ENCODE assay signal across 8 cellular contexts in genomic region chr21:31731802-31732537, GRCh38. TPM values are rescaled to one million over a fixed set of nuclear protein-coding genes. Genes with fewer than 3 reads are reported as not detected.
DNase-seq lines count a peak whose midpoint lies in the region; ATAC-seq and TF ChIP-seq lines count a peak whose summit lies in the region.

SCAF4 (minus strand) TSS chr21:31732118; CDS start chr21:31731692, 426 bp downstream.

- no peak for TF ChIP-seq CTCF in chondrocyte (IDR thresholded peaks at IDR 0.05)

- peak; percentile 92 for DNase-seq in Ammon's horn (ENCODE audit: low spot score)
- peak; percentile 95 for DNase-seq in NCI-H345 (lab: John Stamatoyannopoulos, UW)
- DNase-seq in activated CD4-positive, CD25-positive, alpha-beta regulatory T cell treated with anti-CD3 and anti-CD28 coated beads, Interleukin-2, amount 50 U/mL, for 72 hours: peak; percentile 86
- DNase-seq in chondrocyte (ENCODE audit: low spot score): peak; percentile 95
- peak; percentile 62 for DNase-seq in kidney glomerular epithelial cell (lab: John Stamatoyannopoulos, UW)
- peak; percentile 67 to 75 for DNase-seq in stimulated activated CD4-positive, alpha-beta T cell treated with anti-CD3 and anti-CD28 coated beads, Interleukin-15, amount 100 ng/mL, for 48 hours (ENCODE audit: low read depth in 2 of 2)

- no peaks in the 10 kb centered on the region for H3K36me3 Mint-ChIP-seq in chondrocyte (ENCODE audit: low read depth)

- no peaks in the 10 kb centered on the region for H3K9me3 Mint-ChIP-seq in chondrocyte (ENCODE audit: low read depth)

- H3K4me1 Mint-ChIP-seq in chondrocyte (ENCODE audit: low read depth): peaks cover 3% of the 10 kb centered on the region

- H3K4me3 Mint-ChIP-seq in chondrocyte (ENCODE audit: unreplicated experiment): peak within 1 kb of the TSS; percentile 82

- H3K27ac Mint-ChIP-seq in chondrocyte (ENCODE audit: unreplicated experiment): peak within 1 kb of the TSS; percentile 89

- peak; percentile 73 for ATAC-seq in GM19043 (IDR thresholded peaks at IDR 0.05; ENCODE audit: low read depth, unreplicated experiment)
- ATAC-seq in HG03342 (IDR thresholded peaks at IDR 0.05; ENCODE audit: unreplicated experiment): peak; percentile 79

- no peaks in the 10 kb centered on the region for H3K27me3 Mint-ChIP-seq in chondrocyte (ENCODE audit: low read depth)

RNA-seq across cellular contexts. Expression of gene SCAF4, which starts in this region (rescaled TPM):
- 22.0 to 28.0 TPM (median 23.1 TPM) in 3 replicates for total RNA-seq in chondrocyte

Comparison
In these comparisons a context has a peak if more than half of its experiments do, and no peak if none do; other contexts are left out.
1. Peak in every context shown above with its lines: DNase-seq and ATAC-seq.